Comparison of ENCODE assay signal across 1 cellular context in the genomic region with DNA sequence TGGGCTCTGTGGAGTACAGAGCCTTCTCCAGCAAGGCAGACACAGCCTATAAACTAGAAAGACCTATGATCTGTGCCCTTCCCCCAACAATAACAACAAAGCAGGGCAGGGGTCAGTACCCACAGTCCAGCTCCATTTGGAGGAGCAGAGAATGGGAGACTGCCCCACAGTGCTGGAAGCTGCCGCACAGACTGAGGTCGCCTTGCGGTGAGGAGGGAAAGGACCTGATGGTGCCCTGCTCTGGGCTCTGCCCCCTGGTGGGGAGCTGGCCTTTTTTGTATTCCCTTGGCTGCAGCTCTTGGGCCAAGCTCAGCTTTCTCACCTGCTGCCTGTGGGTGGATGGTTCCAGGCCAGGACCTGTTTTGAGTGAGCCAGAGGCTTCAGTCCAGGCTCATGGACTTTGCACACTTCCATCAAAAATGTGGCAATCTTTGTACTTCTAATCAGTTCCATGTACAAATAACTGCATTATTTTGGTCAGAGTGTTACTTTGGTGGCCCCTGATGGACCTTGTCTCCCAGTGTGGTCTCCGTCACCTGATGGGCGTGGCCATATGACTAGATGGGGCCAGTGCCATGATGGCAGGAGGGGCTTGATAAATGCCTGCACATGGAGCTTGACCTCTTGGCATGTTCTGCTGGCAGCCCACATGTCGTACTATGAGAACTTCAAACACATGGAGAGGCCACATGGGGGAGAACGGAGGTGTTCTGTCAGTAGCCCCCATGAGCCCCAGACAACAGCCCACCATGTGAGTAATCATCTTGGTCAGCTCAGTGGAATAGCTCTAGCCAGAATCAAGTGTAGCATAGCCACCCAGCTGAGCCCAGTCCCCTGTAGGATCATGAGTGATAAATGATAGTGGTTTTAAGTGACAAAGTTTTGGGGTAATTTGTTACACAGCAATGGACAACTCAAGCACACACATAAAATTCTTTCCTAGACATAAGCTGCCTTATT.
A peak's percentile ranks its signal among the peaks of the same experiment; 100 is the strongest.
TF ChIP-seq lines count a peak whose summit lies in the region.

No MANE protein-coding gene starts in this region.

TF ChIP-seq in HepG2, 621 proteins besides CTCF, POLR2A, EP300 and RAD21 (continued from another document and continues in another):
- TF ChIP-seq, protein P1, sequence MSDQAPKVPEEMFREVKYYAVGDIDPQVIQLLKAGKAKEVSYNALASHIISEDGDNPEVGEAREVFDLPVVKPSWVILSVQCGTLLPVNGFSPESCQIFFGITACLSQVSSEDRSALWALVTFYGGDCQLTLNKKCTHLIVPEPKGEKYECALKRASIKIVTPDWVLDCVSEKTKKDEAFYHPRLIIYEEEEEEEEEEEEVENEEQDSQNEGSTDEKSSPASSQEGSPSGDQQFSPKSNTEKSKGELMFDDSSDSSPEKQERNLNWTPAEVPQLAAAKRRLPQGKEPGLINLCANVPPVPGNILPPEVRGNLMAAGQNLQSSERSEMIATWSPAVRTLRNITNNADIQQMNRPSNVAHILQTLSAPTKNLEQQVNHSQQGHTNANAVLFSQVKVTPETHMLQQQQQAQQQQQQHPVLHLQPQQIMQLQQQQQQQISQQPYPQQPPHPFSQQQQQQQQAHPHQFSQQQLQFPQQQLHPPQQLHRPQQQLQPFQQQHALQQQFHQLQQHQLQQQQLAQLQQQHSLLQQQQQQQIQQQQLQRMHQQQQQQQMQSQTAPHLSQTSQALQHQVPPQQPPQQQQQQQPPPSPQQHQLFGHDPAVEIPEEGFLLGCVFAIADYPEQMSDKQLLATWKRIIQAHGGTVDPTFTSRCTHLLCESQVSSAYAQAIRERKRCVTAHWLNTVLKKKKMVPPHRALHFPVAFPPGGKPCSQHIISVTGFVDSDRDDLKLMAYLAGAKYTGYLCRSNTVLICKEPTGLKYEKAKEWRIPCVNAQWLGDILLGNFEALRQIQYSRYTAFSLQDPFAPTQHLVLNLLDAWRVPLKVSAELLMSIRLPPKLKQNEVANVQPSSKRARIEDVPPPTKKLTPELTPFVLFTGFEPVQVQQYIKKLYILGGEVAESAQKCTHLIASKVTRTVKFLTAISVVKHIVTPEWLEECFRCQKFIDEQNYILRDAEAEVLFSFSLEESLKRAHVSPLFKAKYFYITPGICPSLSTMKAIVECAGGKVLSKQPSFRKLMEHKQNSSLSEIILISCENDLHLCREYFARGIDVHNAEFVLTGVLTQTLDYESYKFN (CRISPR knock-in tag; conservative IDR thresholded peaks at IDR 0.05) = peak; percentile 96
- TF ChIP-seq, protein P2, sequence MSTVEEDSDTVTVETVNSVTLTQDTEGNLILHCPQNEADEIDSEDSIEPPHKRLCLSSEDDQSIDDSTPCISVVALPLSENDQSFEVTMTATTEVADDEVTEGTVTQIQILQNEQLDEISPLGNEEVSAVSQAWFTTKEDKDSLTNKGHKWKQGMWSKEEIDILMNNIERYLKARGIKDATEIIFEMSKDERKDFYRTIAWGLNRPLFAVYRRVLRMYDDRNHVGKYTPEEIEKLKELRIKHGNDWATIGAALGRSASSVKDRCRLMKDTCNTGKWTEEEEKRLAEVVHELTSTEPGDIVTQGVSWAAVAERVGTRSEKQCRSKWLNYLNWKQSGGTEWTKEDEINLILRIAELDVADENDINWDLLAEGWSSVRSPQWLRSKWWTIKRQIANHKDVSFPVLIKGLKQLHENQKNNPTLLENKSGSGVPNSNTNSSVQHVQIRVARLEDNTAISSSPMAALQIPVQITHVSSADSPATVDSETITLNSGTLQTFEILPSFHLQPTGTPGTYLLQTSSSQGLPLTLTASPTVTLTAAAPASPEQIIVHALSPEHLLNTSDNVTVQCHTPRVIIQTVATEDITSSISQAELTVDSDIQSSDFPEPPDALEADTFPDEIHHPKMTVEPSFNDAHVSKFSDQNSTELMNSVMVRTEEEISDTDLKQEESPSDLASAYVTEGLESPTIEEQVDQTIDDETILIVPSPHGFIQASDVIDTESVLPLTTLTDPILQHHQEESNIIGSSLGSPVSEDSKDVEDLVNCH (CRISPR knock-in tag; IDR thresholded peaks at IDR 0.05) = no peak
- TF ChIP-seq, protein P3, sequence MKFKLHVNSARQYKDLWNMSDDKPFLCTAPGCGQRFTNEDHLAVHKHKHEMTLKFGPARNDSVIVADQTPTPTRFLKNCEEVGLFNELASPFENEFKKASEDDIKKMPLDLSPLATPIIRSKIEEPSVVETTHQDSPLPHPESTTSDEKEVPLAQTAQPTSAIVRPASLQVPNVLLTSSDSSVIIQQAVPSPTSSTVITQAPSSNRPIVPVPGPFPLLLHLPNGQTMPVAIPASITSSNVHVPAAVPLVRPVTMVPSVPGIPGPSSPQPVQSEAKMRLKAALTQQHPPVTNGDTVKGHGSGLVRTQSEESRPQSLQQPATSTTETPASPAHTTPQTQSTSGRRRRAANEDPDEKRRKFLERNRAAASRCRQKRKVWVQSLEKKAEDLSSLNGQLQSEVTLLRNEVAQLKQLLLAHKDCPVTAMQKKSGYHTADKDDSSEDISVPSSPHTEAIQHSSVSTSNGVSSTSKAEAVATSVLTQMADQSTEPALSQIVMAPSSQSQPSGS (CRISPR knock-in tag; IDR thresholded peaks at IDR 0.05) = no peak; the same call in 1 of the 2 replicates
- TF ChIP-seq TSC22D2 (CRISPR knock-in tag; IDR thresholded peaks at IDR 0.05; ENCODE audit: borderline replicate concordance) (peak; percentile 72), TAF1 (CRISPR knock-in tag; IDR thresholded peaks at IDR 0.05) (peak; percentile 22; the same call in 1 of the 2 replicates), ZSCAN30 (CRISPR knock-in tag; IDR thresholded peaks at IDR 0.05) (no peak), ZNF282 (IDR thresholded peaks at IDR 0.05; ENCODE audit: partially characterized antibody) (no peak), ZNF720 (CRISPR knock-in tag; IDR thresholded peaks at IDR 0.05) (no peak), MXD4 (CRISPR knock-in tag; IDR thresholded peaks at IDR 0.05) (0 out of 2 replicates have a peak, but pooled peaks have one; percentile 54), ZNF337 (CRISPR knock-in tag; IDR thresholded peaks at IDR 0.05; ENCODE audit: borderline replicate concordance, low read depth) (no peak), TEAD3 (CRISPR knock-in tag; optimal IDR thresholded peaks at IDR 0.05; ENCODE audit: borderline replicate concordance) (peak; percentile 49), ZNF3 (CRISPR knock-in tag; IDR thresholded peaks at IDR 0.05) (no peak), ZMYM2 (CRISPR knock-in tag; IDR thresholded peaks at IDR 0.05) (no peak), XBP1 (CRISPR knock-in tag; IDR thresholded peaks at IDR 0.05) (no peak), MIER3 (CRISPR knock-in tag; IDR thresholded peaks at IDR 0.05; ENCODE audit: borderline replicate concordance) (peak; percentile 44), ZNF772 (CRISPR knock-in tag; IDR thresholded peaks at IDR 0.05) (0 out of 2 replicates have a peak, but pooled peaks have one; percentile 21), CEBPB (IDR thresholded peaks at IDR 0.05; ENCODE audit: borderline replicate concordance, low read depth, low read length) (peak; percentile 96)
- TF ChIP-seq, protein P4, sequence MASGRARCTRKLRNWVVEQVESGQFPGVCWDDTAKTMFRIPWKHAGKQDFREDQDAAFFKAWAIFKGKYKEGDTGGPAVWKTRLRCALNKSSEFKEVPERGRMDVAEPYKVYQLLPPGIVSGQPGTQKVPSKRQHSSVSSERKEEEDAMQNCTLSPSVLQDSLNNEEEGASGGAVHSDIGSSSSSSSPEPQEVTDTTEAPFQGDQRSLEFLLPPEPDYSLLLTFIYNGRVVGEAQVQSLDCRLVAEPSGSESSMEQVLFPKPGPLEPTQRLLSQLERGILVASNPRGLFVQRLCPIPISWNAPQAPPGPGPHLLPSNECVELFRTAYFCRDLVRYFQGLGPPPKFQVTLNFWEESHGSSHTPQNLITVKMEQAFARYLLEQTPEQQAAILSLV (CRISPR knock-in tag; IDR thresholded peaks at IDR 0.05; ENCODE audit: borderline replicate concordance) = peak; percentile 73; the same call in 1 of the 2 replicates
- TF ChIP-seq, protein P5, sequence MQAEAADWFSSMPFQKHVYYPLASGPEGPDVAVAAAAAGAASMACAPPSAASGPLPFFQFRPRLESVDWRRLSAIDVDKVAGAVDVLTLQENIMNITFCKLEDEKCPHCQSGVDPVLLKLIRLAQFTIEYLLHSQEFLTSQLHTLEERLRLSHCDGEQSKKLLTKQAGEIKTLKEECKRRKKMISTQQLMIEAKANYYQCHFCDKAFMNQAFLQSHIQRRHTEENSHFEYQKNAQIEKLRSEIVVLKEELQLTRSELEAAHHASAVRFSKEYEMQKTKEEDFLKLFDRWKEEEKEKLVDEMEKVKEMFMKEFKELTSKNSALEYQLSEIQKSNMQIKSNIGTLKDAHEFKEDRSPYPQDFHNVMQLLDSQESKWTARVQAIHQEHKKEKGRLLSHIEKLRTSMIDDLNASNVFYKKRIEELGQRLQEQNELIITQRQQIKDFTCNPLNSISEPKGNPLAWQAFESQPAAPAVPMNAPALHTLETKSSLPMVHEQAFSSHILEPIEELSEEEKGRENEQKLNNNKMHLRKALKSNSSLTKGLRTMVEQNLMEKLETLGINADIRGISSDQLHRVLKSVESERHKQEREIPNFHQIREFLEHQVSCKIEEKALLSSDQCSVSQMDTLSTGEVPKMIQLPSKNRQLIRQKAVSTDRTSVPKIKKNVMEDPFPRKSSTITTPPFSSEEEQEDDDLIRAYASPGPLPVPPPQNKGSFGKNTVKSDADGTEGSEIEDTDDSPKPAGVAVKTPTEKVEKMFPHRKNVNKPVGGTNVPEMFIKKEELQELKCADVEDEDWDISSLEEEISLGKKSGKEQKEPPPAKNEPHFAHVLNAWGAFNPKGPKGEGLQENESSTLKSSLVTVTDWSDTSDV (CRISPR knock-in tag; IDR thresholded peaks at IDR 0.05) = no peak
- TF ChIP-seq, protein P6, sequence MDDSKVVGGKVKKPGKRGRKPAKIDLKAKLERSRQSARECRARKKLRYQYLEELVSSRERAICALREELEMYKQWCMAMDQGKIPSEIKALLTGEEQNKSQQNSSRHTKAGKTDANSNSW (CRISPR knock-in tag; IDR thresholded peaks at IDR 0.05; ENCODE audit: borderline replicate concordance) = no peak
- TF ChIP-seq, protein P7, sequence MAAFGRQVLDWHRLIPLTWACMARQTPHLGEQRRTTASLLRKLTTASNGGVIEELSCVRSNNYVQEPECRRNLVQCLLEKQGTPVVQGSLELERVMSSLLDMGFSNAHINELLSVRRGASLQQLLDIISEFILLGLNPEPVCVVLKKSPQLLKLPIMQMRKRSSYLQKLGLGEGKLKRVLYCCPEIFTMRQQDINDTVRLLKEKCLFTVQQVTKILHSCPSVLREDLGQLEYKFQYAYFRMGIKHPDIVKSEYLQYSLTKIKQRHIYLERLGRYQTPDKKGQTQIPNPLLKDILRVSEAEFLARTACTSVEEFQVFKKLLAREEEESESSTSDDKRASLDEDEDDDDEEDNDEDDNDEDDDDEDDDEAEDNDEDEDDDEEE (CRISPR knock-in tag; IDR thresholded peaks at IDR 0.05) = no peak
- TF ChIP-seq, protein P8, sequence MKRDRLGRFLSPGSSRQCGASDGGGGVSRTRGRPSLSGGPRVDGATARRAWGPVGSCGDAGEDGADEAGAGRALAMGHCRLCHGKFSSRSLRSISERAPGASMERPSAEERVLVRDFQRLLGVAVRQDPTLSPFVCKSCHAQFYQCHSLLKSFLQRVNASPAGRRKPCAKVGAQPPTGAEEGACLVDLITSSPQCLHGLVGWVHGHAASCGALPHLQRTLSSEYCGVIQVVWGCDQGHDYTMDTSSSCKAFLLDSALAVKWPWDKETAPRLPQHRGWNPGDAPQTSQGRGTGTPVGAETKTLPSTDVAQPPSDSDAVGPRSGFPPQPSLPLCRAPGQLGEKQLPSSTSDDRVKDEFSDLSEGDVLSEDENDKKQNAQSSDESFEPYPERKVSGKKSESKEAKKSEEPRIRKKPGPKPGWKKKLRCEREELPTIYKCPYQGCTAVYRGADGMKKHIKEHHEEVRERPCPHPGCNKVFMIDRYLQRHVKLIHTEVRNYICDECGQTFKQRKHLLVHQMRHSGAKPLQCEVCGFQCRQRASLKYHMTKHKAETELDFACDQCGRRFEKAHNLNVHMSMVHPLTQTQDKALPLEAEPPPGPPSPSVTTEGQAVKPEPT (CRISPR knock-in tag; IDR thresholded peaks at IDR 0.05; ENCODE audit: low read depth) = no peak
- TF ChIP-seq, protein P9, sequence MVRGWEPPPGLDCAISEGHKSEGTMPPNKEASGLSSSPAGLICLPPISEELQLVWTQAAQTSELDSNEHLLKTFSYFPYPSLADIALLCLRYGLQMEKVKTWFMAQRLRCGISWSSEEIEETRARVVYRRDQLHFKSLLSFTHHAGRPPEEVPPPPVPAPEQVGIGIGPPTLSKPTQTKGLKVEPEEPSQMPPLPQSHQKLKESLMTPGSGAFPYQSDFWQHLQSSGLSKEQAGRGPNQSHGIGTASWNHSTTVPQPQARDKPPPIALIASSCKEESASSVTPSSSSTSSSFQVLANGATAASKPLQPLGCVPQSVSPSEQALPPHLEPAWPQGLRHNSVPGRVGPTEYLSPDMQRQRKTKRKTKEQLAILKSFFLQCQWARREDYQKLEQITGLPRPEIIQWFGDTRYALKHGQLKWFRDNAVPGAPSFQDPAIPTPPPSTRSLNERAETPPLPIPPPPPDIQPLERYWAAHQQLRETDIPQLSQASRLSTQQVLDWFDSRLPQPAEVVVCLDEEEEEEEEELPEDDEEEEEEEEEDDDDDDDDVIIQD (CRISPR knock-in tag; IDR thresholded peaks at IDR 0.05; ENCODE audit: low read depth) = peak; percentile 48; the same call in 1 of the 2 replicates
